10 cellular contexts compared by ENCODE assay signal in the genomic region with DNA sequence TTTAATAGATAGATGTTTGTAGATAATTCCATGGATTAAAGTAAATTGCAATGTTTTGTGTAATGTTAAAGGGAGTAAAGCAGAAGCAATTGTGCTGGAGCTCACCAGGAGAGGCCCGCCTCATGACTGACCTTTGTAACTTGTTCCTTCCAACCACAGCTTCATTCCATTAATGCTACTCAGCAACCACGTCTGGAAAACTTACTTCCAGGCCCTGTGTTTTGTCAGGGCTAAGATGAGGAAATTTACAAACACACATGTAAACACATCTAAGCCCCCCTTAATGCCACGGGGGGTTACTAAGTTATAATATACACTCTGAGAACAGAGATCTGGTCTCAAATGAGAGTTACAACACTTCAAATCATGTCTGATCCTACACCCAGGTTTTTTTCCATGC. TPM values are rescaled to one million over a fixed set of nuclear protein-coding genes. Genes with fewer than 3 reads are reported as not detected.
A peak's percentile ranks its signal among the peaks of the same experiment; 100 is the strongest.
DNase-seq lines count a peak whose midpoint lies in the region; ATAC-seq, FAIRE-seq and TF ChIP-seq lines count a peak whose summit lies in the region.
"Had no signal": no experiment of that assay in that cellular context is flagged by ENCODE, and none has a peak within 500 bp of the region (broad histone marks: within the 10 kb centered on the region; RNA-seq: fewer than 3 reads in every experiment).

No MANE protein-coding gene starts in this region.

- no peak overlapping the region for H3K56ac ChIP-seq in IMR-90 (ENCODE audit: extremely low read depth, insufficient read depth, low read length)

- WGBS in IMR-90 (ENCODE audit: extremely low coverage in 2 of 2, insufficient read length in 1 of 2), 2 experiments: no CpG with 5 or more reads among the region's 3 CpGs

- dilution Hi-C loops in IMR-90 (cut with HindIII; ENCODE audit: low sequenced_read_pairs, unreplicated experiment): no loop called here

- peaks cover 19% of the 10 kb centered on the region for H3K9me3 Mint-ChIP-seq in mesothelial cell of epicardium
- H3K9me3 Mint-ChIP-seq: CD4-positive, CD25-positive, alpha-beta regulatory T cell had no signal

- H3K4me2 ChIP-seq in IMR-90 (ENCODE audit: low read depth, low read length): no peak overlapping the region; the same call in 1 of the 2 replicates

- peaks cover 5% of the 10 kb centered on the region for H3K4me1 ChIP-seq in IMR-90 (ENCODE audit: control insufficient read depth, insufficient read depth, low read length)
- H3K4me1 ChIP-seq in effector memory CD4-positive, alpha-beta T cell (ENCODE audit: control insufficient read depth, insufficient read depth, low read length, poor library complexity, severe bottlenecking): no peaks in the 10 kb centered on the region

- no peak for TF ChIP-seq RAD21 in IMR-90 (IDR thresholded peaks at IDR 0.05; ENCODE audit: low read length)

- H2AK9ac ChIP-seq in IMR-90 (replicated peaks; ENCODE audit: low read depth, low read length, poor library complexity): no peak overlapping the region

- intact Hi-C loops in IMR-90 (cut with micrococcal nuclease): no loop called here

- no peak overlapping the region for H2AFZ ChIP-seq in IMR-90 (replicated peaks; ENCODE audit: low read length, poor library complexity)

- H3K23ac ChIP-seq in IMR-90 (ENCODE audit: low read depth, low read length): no peak overlapping the region

- peak; percentile 96 for ATAC-seq in IMR-90 (ENCODE audit: low read depth)

- peak overlapping the region; percentile 86 for H3K27ac Mint-ChIP-seq in mesothelial cell of epicardium
- H3K27ac Mint-ChIP-seq: CD4-positive, CD25-positive, alpha-beta regulatory T cell had no signal

- no peak overlapping the region for H3K4ac ChIP-seq in IMR-90 (ENCODE audit: low read depth, low read length)

- no peak for FAIRE-seq in frontal cortex (lab: Jason Lieb, UNC)

- H3K27ac ChIP-seq in IMR-90 (ENCODE audit: insufficient read depth, low read length): no peak overlapping the region
- H3K27ac ChIP-seq in effector memory CD4-positive, alpha-beta T cell (ENCODE audit: insufficient read depth, low read length, poor library complexity, severe bottlenecking): no peak overlapping the region

- no peak overlapping the region for H2BK20ac ChIP-seq in IMR-90 (ENCODE audit: low read depth, low read length)

- no peak overlapping the region for H3K9ac ChIP-seq in IMR-90 (ENCODE audit: low read depth, low read length)

- H2BK5ac ChIP-seq in IMR-90 (ENCODE audit: low read depth, low read length, poor library complexity, severe bottlenecking): peak overlapping the region; percentile 89

- H4K20me1 ChIP-seq in IMR-90 (ENCODE audit: insufficient read depth, low read length): no peaks in the 10 kb centered on the region

- no TSS peak for BruUV-seq in IMR-90 (replicated peaks; lab: Mats Ljungman, UMichigan)

- TF ChIP-seq CTCF in IMR-90 (conservative IDR thresholded peaks at IDR 0.05; ENCODE audit: low read depth, low read length) (no peak), cardiac fibroblast (IDR thresholded peaks at IDR 0.05; ENCODE audit: low read depth, low read length) (no peak), mesothelial cell of epicardium (IDR thresholded peaks at IDR 0.05; ENCODE audit: unreplicated experiment) (no peak)

- H2BK120ac ChIP-seq in IMR-90 (ENCODE audit: low read depth, low read length): no peak overlapping the region; the same call in 1 of the 2 replicates

- no peak overlapping the region for H3K14ac ChIP-seq in IMR-90 (replicated peaks; ENCODE audit: low read depth, low read length)

- no peak for TF ChIP-seq POLR2A in IMR-90 (IDR thresholded peaks at IDR 0.05; ENCODE audit: low read depth, low read length)

- no peak overlapping the region for H2AK5ac ChIP-seq in IMR-90 (ENCODE audit: low read depth, low read length)

- no peaks in the 10 kb centered on the region for H3K27me3 Mint-ChIP-seq in mesothelial cell of epicardium (ENCODE audit: low read depth)
- H3K27me3 Mint-ChIP-seq: CD4-positive, CD25-positive, alpha-beta regulatory T cell had no signal

- no peaks in the 10 kb centered on the region for H3K9me3 ChIP-seq in IMR-90 (ENCODE audit: control insufficient read depth, insufficient read depth, low read length)
- H3K9me3 ChIP-seq in effector memory CD4-positive, alpha-beta T cell (ENCODE audit: control insufficient read depth, low read length): no peaks in the 10 kb centered on the region

- H3K4me1 Mint-ChIP-seq in mesothelial cell of epicardium: peaks cover 54% of the 10 kb centered on the region
- H3K4me1 Mint-ChIP-seq: CD4-positive, CD25-positive, alpha-beta regulatory T cell had no signal

- H3K4me3 ChIP-seq in IMR-90 (ENCODE audit: insufficient read depth, low read depth, low read length) (no peak overlapping the region), cardiac fibroblast (replicated peaks in 1 of 2; ENCODE audit: low read depth in 2 of 2, low read length in 2 of 2) (no peak overlapping the region)
- no peak overlapping the region for H3K4me3 ChIP-seq in effector memory CD4-positive, alpha-beta T cell (ENCODE audit: insufficient read depth, low read depth, low read length, poor library complexity, severe bottlenecking)

- no peak overlapping the region for H4K91ac ChIP-seq in IMR-90 (ENCODE audit: insufficient read depth, low read depth, low read length)

- in situ Hi-C loops in ACHN (cut with HindIII; ENCODE audit: low pct_ligation_motif_present, low pct_unique_long_range_greater_than_20kb, low sequenced_read_pairs) (no loop called here), IMR-90 (cut with MboI; ENCODE audit: low sequenced_read_pairs) (no loop called here)

- no peak overlapping the region for H3K18ac ChIP-seq in IMR-90 (ENCODE audit: low read depth, low read length)

- peaks cover 6% of the 10 kb centered on the region for H3K36me3 Mint-ChIP-seq in mesothelial cell of epicardium
- H3K36me3 Mint-ChIP-seq: CD4-positive, CD25-positive, alpha-beta regulatory T cell had no signal

- no peak overlapping the region for H3K4me3 Mint-ChIP-seq in mesothelial cell of epicardium
- H3K4me3 Mint-ChIP-seq: CD4-positive, CD25-positive, alpha-beta regulatory T cell had no signal

- no peaks in the 10 kb centered on the region for H3K79me1 ChIP-seq in IMR-90 (ENCODE audit: low read depth in 1 of 2, low read length in 2 of 2)

- peaks cover 2% of the 10 kb centered on the region; the same call in 1 of the 2 replicates for H3K36me3 ChIP-seq in IMR-90 (ENCODE audit: control insufficient read depth, insufficient read depth, low read length)
- H3K36me3 ChIP-seq in effector memory CD4-positive, alpha-beta T cell (ENCODE audit: control insufficient read depth, insufficient read depth, low read length): no peaks in the 10 kb centered on the region

- no peaks in the 10 kb centered on the region for H3K9me1 ChIP-seq in IMR-90 (ENCODE audit: insufficient read depth, low read length)

- H2BK15ac ChIP-seq in IMR-90 (ENCODE audit: low read depth, low read length): no peak overlapping the region

- H3K27me3 ChIP-seq in IMR-90 (ENCODE audit: control insufficient read depth, insufficient read depth, low read length): no peaks in the 10 kb centered on the region
- H3K27me3 ChIP-seq in effector memory CD4-positive, alpha-beta T cell (replicated peaks; ENCODE audit: control insufficient read depth, insufficient read depth, low read length, poor library complexity, severe bottlenecking): no peaks in the 10 kb centered on the region

- POLR2A ChIA-PET in IMR-90 (lab: Charles Lee; ENCODE audit: unreplicated experiment): interaction anchor here (0.6 kb wide), 1 partner anchor 1446 kb away, joined by 3 read pairs; no protein-coding TSS in a partner anchor

- H4K5ac ChIP-seq in IMR-90 (ENCODE audit: low read depth, low read length): no peak overlapping the region

- H4K8ac ChIP-seq in IMR-90 (ENCODE audit: low read depth in 2 of 2, low read length in 2 of 2): no peak overlapping the region

- CTCF ChIA-PET in IMR-90 (lab: Yijun Ruan, JAX): interaction anchor here (1.0 to 1.3 kb wide), 2 partner anchors 9 to 12 kb away, joined by 3 read pairs; no protein-coding TSS in a partner anchor

- DNase-seq in ACHN: peak; percentile 88
- DNase-seq in IMR-90: peak; percentile 93
- DNase-seq in cardiac fibroblast (ENCODE audit: low read depth in 2 of 2): peak; percentile 93 to 94
- no peak for DNase-seq in mesothelial cell of epicardium (ENCODE audit: low spot score in 2 of 2, unreplicated experiment in 2 of 2)
- DNase-seq in frontal cortex (ENCODE audit: low spot score in 2 of 2): no peak
- DNase-seq in effector memory CD4-positive, alpha-beta T cell: no peak
- DNase-seq in RPMI8226: no peak
- no peak for DNase-seq in SKM-1 (lab: John Stamatoyannopoulos, UW; ENCODE audit: unreplicated experiment)
- DNase-seq: CD4-positive, CD25-positive, alpha-beta regulatory T cell; NCI-H1048 had no signal

TF ChIP-seq in IMR-90, 13 proteins besides CTCF, POLR2A, EP300 and RAD21 (continues in another document):
- no peak for TF ChIP-seq RFX5 (IDR thresholded peaks at IDR 0.05; ENCODE audit: low read depth, low read length)
- peak; percentile 53; the same call in 1 of the 2 replicates for TF ChIP-seq FOS (IDR thresholded peaks at IDR 0.05; ENCODE audit: low read depth, low read length)
- no peak for TF ChIP-seq MAZ (IDR thresholded peaks at IDR 0.05; ENCODE audit: borderline replicate concordance, low read depth, low read length)
- no peak for TF ChIP-seq NFE2L2 (IDR thresholded peaks at IDR 0.05; ENCODE audit: low read depth, low read length)
- TF ChIP-seq BHLHE40 (IDR thresholded peaks at IDR 0.05; ENCODE audit: low read depth, low read length): 0 out of 2 replicates have a peak, but pooled peaks have one; percentile 28
- peak; percentile 77 for TF ChIP-seq CEBPB (IDR thresholded peaks at IDR 0.05; ENCODE audit: low read depth, low read length)
- TF ChIP-seq CHD1 (IDR thresholded peaks at IDR 0.05; ENCODE audit: low read depth, low read length): no peak
- TF ChIP-seq, protein P1, sequence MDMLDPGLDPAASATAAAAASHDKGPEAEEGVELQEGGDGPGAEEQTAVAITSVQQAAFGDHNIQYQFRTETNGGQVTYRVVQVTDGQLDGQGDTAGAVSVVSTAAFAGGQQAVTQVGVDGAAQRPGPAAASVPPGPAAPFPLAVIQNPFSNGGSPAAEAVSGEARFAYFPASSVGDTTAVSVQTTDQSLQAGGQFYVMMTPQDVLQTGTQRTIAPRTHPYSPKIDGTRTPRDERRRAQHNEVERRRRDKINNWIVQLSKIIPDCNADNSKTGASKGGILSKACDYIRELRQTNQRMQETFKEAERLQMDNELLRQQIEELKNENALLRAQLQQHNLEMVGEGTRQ (IDR thresholded peaks at IDR 0.05; ENCODE audit: low read depth, low read length): no peak; the same call in 1 of the 2 replicates

RNA-seq across cellular contexts. Expression of a gene that starts 12.4 kb away (rescaled TPM):
- 46.1 and 50.0 TPM in 2 replicates for total RNA-seq in IMR-90 (2012; rRNA removed)
- 49.1 and 70.5 TPM in 2 replicates for polyA plus RNA-seq in IMR-90 (2012; rRNA removed)
- 12.4 and 21.1 TPM in 2 replicates for polyA plus RNA-seq in IMR-90 (2012; cell fraction: cytosol; rRNA removed)
- polyA plus RNA-seq in IMR-90 (2012; cell fraction: nucleus; rRNA removed; ENCODE audit: low replicate concordance): 3.0 and 48.6 TPM in 2 replicates
- 490 to 545 TPM (median 508 TPM) in 3 replicates for total RNA-seq in mesothelial cell of epicardium
- 12.6 TPM for total RNA-seq in frontal cortex
- total RNA-seq: CD4-positive, CD25-positive, alpha-beta regulatory T cell had no signal
- polyA plus RNA-seq: CD4-positive, CD25-positive, alpha-beta regulatory T cell had no signal

RNA-seq across cellular contexts. Expression of a gene that starts 41.1 kb away (rescaled TPM):
- total RNA-seq in IMR-90 (2012; rRNA removed) (not detected in 2 replicates), mesothelial cell of epicardium (0.09 TPM in 1 of 3 replicates, not detected in the others), frontal cortex (1.2 TPM)
- not detected in 2 replicates for polyA plus RNA-seq in IMR-90 (2012; rRNA removed)
- not detected in 2 replicates for polyA plus RNA-seq in IMR-90 (2012; cell fraction: cytosol; rRNA removed)
- polyA plus RNA-seq in IMR-90 (2012; cell fraction: nucleus; rRNA removed; ENCODE audit: low replicate concordance): not detected in 2 replicates
- total RNA-seq: CD4-positive, CD25-positive, alpha-beta regulatory T cell had no signal
- polyA plus RNA-seq: CD4-positive, CD25-positive, alpha-beta regulatory T cell had no signal

Comparison
In these comparisons a context has a peak if more than half of its experiments do, and no peak if none do; other contexts are left out.
1. DNase-seq: peak in ACHN (single experiment), IMR-90 (single experiment) and cardiac fibroblast (2 of 2); none in mesothelial cell of epicardium (0 of 2), frontal cortex (0 of 2), effector memory CD4-positive, alpha-beta T cell (0 of 3), RPMI8226 (single experiment) and SKM-1 (single experiment).